ENCODE assay signal across 8 cellular contexts in the genomic region with DNA sequence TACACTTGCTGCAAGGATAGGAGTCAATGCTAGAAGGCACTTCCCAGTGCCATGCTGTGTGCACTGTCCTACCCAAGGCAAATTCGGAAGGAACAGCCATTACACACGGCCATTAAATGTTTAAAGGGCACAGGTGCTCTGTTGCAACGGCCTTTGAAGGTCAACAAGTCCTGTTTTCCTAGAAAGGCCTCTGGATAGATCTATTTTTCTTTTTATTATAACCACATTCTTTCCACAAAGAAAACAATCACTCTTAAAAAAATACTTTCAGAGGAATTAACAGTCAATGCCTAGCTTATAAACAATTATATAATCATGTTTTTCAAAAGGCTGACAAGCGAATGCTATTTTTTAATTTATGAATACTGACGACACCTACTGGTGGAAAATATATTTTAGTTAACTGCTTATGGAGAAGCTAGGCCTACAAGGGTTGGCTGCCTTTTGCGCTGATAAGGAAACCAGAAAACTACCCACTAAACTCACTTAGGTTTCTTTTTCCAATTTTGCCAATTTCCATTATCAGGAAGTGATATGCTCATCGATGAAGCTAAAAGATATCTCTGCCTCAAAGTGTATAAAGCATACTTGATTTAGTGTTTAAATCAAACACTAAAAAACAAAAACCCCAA. TPM values are rescaled to one million over a fixed set of nuclear protein-coding genes. Genes with fewer than 3 reads are reported as not detected.
DNase-seq lines count a peak whose midpoint lies in the region; ATAC-seq lines count a peak whose summit lies in the region.

No MANE protein-coding gene starts in this region.

- H3K27me3 Mint-ChIP-seq in activated naive CD4-positive, alpha-beta T cell treated with anti-CD3 and anti-CD28 coated beads, Interleukin-2, amount 10 ng/mL, durations not matched to agents 7 days and 5 days, result no peaks in the 10 kb centered on the region

- H3K4me1 Mint-ChIP-seq in activated naive CD4-positive, alpha-beta T cell treated with anti-CD3 and anti-CD28 coated beads, Interleukin-2, amount 10 ng/mL, durations not matched to agents 7 days and 5 days, result peaks cover 63% of the 10 kb centered on the region

- CTCF ChIA-PET in activated naive CD4-positive, alpha-beta T cell treated with anti-CD3 and anti-CD28 coated beads, Interleukin-2, amount 10 ng/mL, durations not matched to agents 7 days and 5 days (lab: Charles Lee), result interaction anchor here (0.6 to 12.3 kb wide), 28 partner anchors 10 to 278 kb away, joined by 3 to 232 read pairs (median 6); no protein-coding TSS in a partner anchor

- H3K36me3 Mint-ChIP-seq in activated naive CD4-positive, alpha-beta T cell treated with anti-CD3 and anti-CD28 coated beads, Interleukin-2, amount 10 ng/mL, durations not matched to agents 7 days and 5 days, result peaks cover 48% of the 10 kb centered on the region

- H3K4me3 ChIP-seq in muscle layer of colon (ENCODE audit: low read depth in 1 of 2, low read length in 2 of 2), result peak overlapping the region; percentile 30 to 47

- H3K27me3 ChIP-seq in muscle layer of colon (ENCODE audit: control insufficient read depth in 1 of 2, insufficient read depth in 2 of 2, low read length in 2 of 2), result no peaks in the 10 kb centered on the region

- peaks cover 44% of the 10 kb centered on the region for H3K4me1 ChIP-seq in muscle layer of colon (ENCODE audit: insufficient read depth, low read length)

- no peak for ATAC-seq in HG03460 (IDR thresholded peaks at IDR 0.05; ENCODE audit: unreplicated experiment)

- peak overlapping the region; percentile 85 for H3K27ac Mint-ChIP-seq in activated naive CD4-positive, alpha-beta T cell treated with anti-CD3 and anti-CD28 coated beads, Interleukin-2, amount 10 ng/mL, durations not matched to agents 7 days and 5 days

- H3K36me3 ChIP-seq in muscle layer of colon (ENCODE audit: insufficient read depth, low read length), result no peaks in the 10 kb centered on the region

- peak; percentile 35 for DNase-seq in activated naive CD4-positive, alpha-beta T cell treated with anti-CD3 and anti-CD28 coated beads, Interleukin-2, amount 10 ng/mL, durations not matched to agents 7 days and 5 days
- DNase-seq in activated naive CD4-positive, alpha-beta T cell treated with anti-CD3 and anti-CD28 coated beads, Interleukin-2, amount 50 U/mL, for 16 hours, result no peak
- DNase-seq in NCI-H1694 treated with DMSO at 0.1 percent for 48 hours (lab: John Stamatoyannopoulos, UW), result peak; percentile 51
- DNase-seq in UCSD-AML1 (lab: John Stamatoyannopoulos, UW; ENCODE audit: unreplicated experiment), result peak; percentile 32
- DNase-seq in epidermal melanocyte (ENCODE audit: insufficient read length, low spot score), result peak; percentile 52
- DNase-seq in occipital lobe (lab: John Stamatoyannopoulos, UW), result no peak

- H3K27ac ChIP-seq in muscle layer of colon (ENCODE audit: low read depth, low read length), result peak overlapping the region; percentile 68

- no peak overlapping the region for H3K9ac ChIP-seq in muscle layer of colon (ENCODE audit: low read length)

- H3K9me3 ChIP-seq in muscle layer of colon (ENCODE audit: low read length), result no peaks in the 10 kb centered on the region

- peak overlapping the region; percentile 84 for H3K4me3 Mint-ChIP-seq in activated naive CD4-positive, alpha-beta T cell treated with anti-CD3 and anti-CD28 coated beads, Interleukin-2, amount 10 ng/mL, durations not matched to agents 7 days and 5 days

- no peaks in the 10 kb centered on the region for H3K9me3 Mint-ChIP-seq in activated naive CD4-positive, alpha-beta T cell treated with anti-CD3 and anti-CD28 coated beads, Interleukin-2, amount 10 ng/mL, durations not matched to agents 7 days and 5 days

RNA-seq across cellular contexts. Expression of gene ARHGEF3, which starts 2.4 kb away (rescaled TPM):
- 26.4 TPM for total RNA-seq in occipital lobe

Comparison
In these comparisons a context has a peak if more than half of its experiments do, and no peak if none do; other contexts are left out.
1. DNase-seq: peak in activated naive CD4-positive, alpha-beta T cell treated with anti-CD3 and anti-CD28 coated beads, Interleukin-2, amount 10 ng/mL, durations not matched to agents 7 days and 5 days (single experiment), NCI-H1694 treated with DMSO at 0.1 percent for 48 hours (single experiment), UCSD-AML1 (single experiment) and epidermal melanocyte (single experiment); none in activated naive CD4-positive, alpha-beta T cell treated with anti-CD3 and anti-CD28 coated beads, Interleukin-2, amount 50 U/mL, for 16 hours (single experiment) and occipital lobe (single experiment).